ENCODE assay signal across 1 cellular context in the genomic region with DNA sequence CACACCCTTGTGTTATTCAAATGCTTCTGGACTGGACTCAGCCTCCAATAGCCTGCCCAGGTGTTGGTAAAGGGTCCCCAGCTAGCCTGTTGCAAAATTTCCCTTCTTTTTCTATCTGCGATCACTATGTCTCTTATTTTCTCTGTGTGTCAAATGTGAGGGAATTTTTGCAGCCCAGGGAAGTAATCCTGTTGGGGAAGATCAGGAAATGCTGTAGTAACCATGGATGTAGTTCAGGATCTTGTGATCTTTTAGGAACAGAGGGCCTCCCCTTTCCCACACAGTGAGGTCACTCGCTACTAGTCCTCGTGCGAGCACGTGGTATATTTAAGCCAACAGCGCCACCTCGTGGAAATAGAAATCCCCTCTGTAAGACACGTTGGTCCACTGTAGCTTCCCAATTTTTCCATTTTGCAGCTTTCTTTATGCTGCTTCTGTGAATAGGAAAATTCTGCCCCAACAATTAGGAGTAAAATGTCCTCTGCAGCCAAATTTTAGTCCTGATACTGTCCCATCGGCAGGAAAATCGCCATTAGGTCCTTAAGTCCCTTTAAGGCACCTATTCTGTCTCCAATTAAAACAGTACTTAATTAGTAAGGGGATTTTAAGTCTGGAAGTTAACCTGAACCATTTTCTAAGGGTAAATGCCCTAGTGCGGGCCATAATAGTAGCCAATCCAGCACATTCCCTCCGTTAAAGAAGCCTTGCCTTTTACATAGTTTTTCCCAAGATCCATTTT.
A peak's percentile ranks its signal among the peaks of the same experiment; 100 is the strongest.
TF ChIP-seq lines count a peak whose summit lies in the region.

No MANE protein-coding gene starts in this region.

TF ChIP-seq in K562, 482 proteins besides CTCF, POLR2A, EP300 and RAD21 (continued from another document):
- TF ChIP-seq, protein P1, sequence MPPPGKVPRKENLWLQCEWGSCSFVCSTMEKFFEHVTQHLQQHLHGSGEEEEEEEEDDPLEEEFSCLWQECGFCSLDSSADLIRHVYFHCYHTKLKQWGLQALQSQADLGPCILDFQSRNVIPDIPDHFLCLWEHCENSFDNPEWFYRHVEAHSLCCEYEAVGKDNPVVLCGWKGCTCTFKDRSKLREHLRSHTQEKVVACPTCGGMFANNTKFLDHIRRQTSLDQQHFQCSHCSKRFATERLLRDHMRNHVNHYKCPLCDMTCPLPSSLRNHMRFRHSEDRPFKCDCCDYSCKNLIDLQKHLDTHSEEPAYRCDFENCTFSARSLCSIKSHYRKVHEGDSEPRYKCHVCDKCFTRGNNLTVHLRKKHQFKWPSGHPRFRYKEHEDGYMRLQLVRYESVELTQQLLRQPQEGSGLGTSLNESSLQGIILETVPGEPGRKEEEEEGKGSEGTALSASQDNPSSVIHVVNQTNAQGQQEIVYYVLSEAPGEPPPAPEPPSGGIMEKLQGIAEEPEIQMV (tag; conservative IDR thresholded peaks at IDR 0.05; ENCODE audit: low read depth): no peak
- TF ChIP-seq, protein P2, sequence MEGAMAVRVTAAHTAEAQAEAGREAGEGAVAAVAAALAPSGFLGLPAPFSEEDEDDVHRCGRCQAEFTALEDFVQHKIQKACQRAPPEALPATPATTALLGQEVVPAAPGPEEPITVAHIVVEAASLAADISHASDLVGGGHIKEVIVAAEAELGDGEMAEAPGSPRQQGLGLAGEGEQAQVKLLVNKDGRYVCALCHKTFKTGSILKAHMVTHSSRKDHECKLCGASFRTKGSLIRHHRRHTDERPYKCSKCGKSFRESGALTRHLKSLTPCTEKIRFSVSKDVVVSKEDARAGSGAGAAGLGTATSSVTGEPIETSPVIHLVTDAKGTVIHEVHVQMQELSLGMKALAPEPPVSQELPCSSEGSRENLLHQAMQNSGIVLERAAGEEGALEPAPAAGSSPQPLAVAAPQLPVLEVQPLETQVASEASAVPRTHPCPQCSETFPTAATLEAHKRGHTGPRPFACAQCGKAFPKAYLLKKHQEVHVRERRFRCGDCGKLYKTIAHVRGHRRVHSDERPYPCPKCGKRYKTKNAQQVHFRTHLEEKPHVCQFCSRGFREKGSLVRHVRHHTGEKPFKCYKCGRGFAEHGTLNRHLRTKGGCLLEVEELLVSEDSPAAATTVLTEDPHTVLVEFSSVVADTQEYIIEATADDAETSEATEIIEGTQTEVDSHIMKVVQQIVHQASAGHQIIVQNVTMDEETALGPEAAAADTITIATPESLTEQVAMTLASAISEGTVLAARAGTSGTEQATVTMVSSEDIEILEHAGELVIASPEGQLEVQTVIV (CRISPR knock-in tag; IDR thresholded peaks at IDR 0.05; ENCODE audit: borderline replicate concordance): no peak
- TF ChIP-seq ZNF717 (CRISPR knock-in tag; IDR thresholded peaks at IDR 0.05) (no peak), DDX20 (tag; IDR thresholded peaks at IDR 0.05; ENCODE audit: low read depth) (no peak), ATF7 (IDR thresholded peaks at IDR 0.05) (peak; percentile 96), SMARCE1 (IDR thresholded peaks at IDR 0.05) (0 out of 2 replicates have a peak, but pooled peaks have one; percentile 17), ARID1B (IDR thresholded peaks at IDR 0.05) (peak; percentile 10; the same call in 1 of the 2 replicates), CEBPB (tag; IDR thresholded peaks at IDR 0.05) (peak; percentile 75; the same call in 1 of the 2 replicates), STAG1 (CRISPR knock-in tag; IDR thresholded peaks at IDR 0.05; ENCODE audit: borderline replicate concordance) (peak; percentile 91; the same call in 1 of the 2 replicates), PURB (CRISPR knock-in tag; IDR thresholded peaks at IDR 0.05; ENCODE audit: low read depth) (no peak), NFIC (IDR thresholded peaks at IDR 0.05) (peak; percentile 64), ILK (tag; IDR thresholded peaks at IDR 0.05; ENCODE audit: borderline replicate concordance, low read depth) (no peak), COPS2 (conservative IDR thresholded peaks at IDR 0.05) (no peak)
